In genomic region chr1:51861669-51862068, GRCh38 we compare ENCODE assay signal across 1 cellular context.
TF ChIP-seq lines count a peak whose summit lies in the region.

No MANE protein-coding gene starts in this region.

TF ChIP-seq in GM23338, 12 proteins besides CTCF, POLR2A, EP300 and RAD21 (continued from another document):
- TF ChIP-seq NANOG (IDR thresholded peaks at IDR 0.05; ENCODE audit: borderline replicate concordance) = no peak
- TF ChIP-seq ETS1 (IDR thresholded peaks at IDR 0.05) = no peak
- no peak for TF ChIP-seq ZNF114 (CRISPR knock-in tag; IDR thresholded peaks at IDR 0.05)
- no peak for TF ChIP-seq REST (IDR thresholded peaks at IDR 0.05; ENCODE audit: unreplicated experiment)
